Comparison of ENCODE assay signal across 8 cellular contexts in genomic region chr19:13152356-13152853, GRCh38. TPM values are rescaled to one million over a fixed set of nuclear protein-coding genes. Genes with fewer than 3 reads are reported as not detected.
DNase-seq lines count a peak whose midpoint lies in the region; ATAC-seq and TF ChIP-seq lines count a peak whose summit lies in the region.

No MANE protein-coding gene starts in this region.

- H3K4me3 Mint-ChIP-seq in memory B cell: peak overlapping the region; percentile 84

- intact Hi-C loops in uterus (cut with DNase I; ENCODE audit: low total_unique reads): no loop called here

- H3K27me3 ChIP-seq in HUES48 (ENCODE audit: control insufficient read depth, insufficient read depth, low read length): no peaks in the 10 kb centered on the region
- H3K27me3 ChIP-seq in uterus: no peaks in the 10 kb centered on the region

- H3K9me3 Mint-ChIP-seq in memory B cell: no peaks in the 10 kb centered on the region

- H3K27ac ChIP-seq in HUES48 (ENCODE audit: low read depth, low read length) (peak overlapping the region; percentile 100), uterus (peak overlapping the region; percentile 94 to 98)

- H3K36me3 Mint-ChIP-seq in memory B cell: peaks cover 13% of the 10 kb centered on the region

- no peak for TF ChIP-seq POLR2A in uterus (IDR thresholded peaks at IDR 0.05)

- peaks cover 5% of the 10 kb centered on the region for H3K4me1 ChIP-seq in HUES48 (ENCODE audit: control insufficient read depth, insufficient read depth, low read length)
- peaks cover 0 to 7% of the 10 kb centered on the region in 2 donors for H3K4me1 ChIP-seq in uterus

- peak overlapping the region; percentile 96 for H3K27ac Mint-ChIP-seq in memory B cell

- DNase-seq in NCI-H748 treated with DMSO at 0.1 percent for 48 hours (lab: John Stamatoyannopoulos, UW) (peak; percentile 48), NCI-H748 (lab: John Stamatoyannopoulos, UW; ENCODE audit: unreplicated experiment) (no peak), cardiac fibroblast (ENCODE audit: low read depth in 2 of 2) (no peak), memory B cell (ENCODE audit: low spot score in 2 of 2) (no peak), uterus (no peak), activated gamma-delta T cell treated with Interleukin-2 at 50 U/mL for 16 hours (no peak)

- peaks cover 37% of the 10 kb centered on the region for H3K4me1 Mint-ChIP-seq in memory B cell

- H3K27me3 Mint-ChIP-seq in memory B cell: no peaks in the 10 kb centered on the region

- ATAC-seq in memory B cell (ENCODE audit: low read depth) (peak; percentile 6), GM18873 (IDR thresholded peaks at IDR 0.05; ENCODE audit: low FRiP score, unreplicated experiment) (no peak)

- H3K4me3 ChIP-seq in HUES48 (ENCODE audit: low read depth, low read length) (peak overlapping the region; percentile 86), cardiac fibroblast (replicated peaks in 1 of 2; ENCODE audit: low read depth in 2 of 2, low read length in 2 of 2) (peak overlapping the region; percentile 89 to 97), uterus (peak overlapping the region; percentile 79 to 81)

- peak overlapping the region; percentile 97 for H3K9ac ChIP-seq in HUES48 (ENCODE audit: low read depth, low read length)

- TF ChIP-seq CTCF in cardiac fibroblast (IDR thresholded peaks at IDR 0.05; ENCODE audit: low read depth, low read length): no peak
- no peak for TF ChIP-seq CTCF in uterus (IDR thresholded peaks at IDR 0.05)

- H3K9me3 ChIP-seq in HUES48 (ENCODE audit: control insufficient read depth, insufficient read depth, low read length): no peaks in the 10 kb centered on the region
- H3K9me3 ChIP-seq in uterus: no peaks in the 10 kb centered on the region

- H3K36me3 ChIP-seq in HUES48 (ENCODE audit: control insufficient read depth, insufficient read depth, low read length) (0 out of 2 replicates have a peak, but pooled peaks cover 3% of the 10 kb centered on the region), uterus (no peaks in the 10 kb centered on the region)

RNA-seq across cellular contexts. Expression of gene IER2, which starts 2.2 kb away (rescaled TPM):
- total RNA-seq in uterus: 100 to 1,000 TPM in 1 of 4 donors, 10 to 100 TPM in 3; 15.1 to 108 (median 66.7) TPM

RNA-seq across cellular contexts. Expression of gene STX10, which starts 2.2 kb away (rescaled TPM):
- total RNA-seq in uterus: 10 to 100 TPM; 42.2 to 72.1 (median 44.8) TPM

RNA-seq across cellular contexts. Expression of gene NACC1, which starts 34.3 kb away (rescaled TPM):
- 10 to 100 TPM; 13.4 to 28.1 (median 15.8) TPM for total RNA-seq in uterus

RNA-seq across cellular contexts. Expression of gene TRMT1, which starts 35.9 kb away (rescaled TPM):
- 10 to 100 TPM; 23.2 to 99.4 (median 33.6) TPM for total RNA-seq in uterus

RNA-seq across cellular contexts. Expression of gene LYL1, which starts 49.7 kb away (rescaled TPM):
- total RNA-seq in uterus: 10 to 100 TPM in 3 of 4 donors, 1 to 10 TPM in 1; 2.6 to 15.5 (median 11.1) TPM
